In the genomic region with DNA sequence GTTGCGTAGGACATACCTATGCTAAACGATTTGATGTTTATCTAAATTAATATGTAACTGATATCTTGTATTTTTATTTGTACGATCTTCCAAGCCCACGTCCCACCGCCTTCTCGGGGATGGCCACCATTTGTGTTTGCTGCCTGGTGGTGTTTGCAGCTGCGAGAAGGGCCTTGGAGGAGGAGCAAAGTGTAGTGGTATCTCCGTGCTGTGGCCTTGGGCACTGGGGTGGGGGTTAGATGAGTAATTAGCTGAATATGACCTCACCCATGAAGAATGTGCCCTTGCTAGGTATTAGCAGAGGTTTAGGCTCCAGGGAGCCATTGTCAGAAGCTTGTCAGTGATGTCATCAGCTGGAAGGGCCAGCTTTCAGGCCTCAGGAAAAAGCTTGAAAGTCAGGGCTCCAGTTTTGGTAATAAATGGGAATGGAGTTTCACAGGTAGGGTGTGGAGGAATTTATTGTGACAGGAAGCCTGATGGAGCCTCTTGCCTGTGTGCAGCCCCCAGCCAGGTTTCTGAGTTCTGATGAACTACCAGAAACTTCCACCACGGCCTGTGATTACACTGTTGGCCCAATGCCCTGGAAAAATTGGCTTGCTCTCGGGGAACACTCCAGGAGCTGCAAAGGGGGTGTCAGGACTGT, we compare ENCODE assay signal across 9 cellular contexts. TPM values are rescaled to one million over a fixed set of nuclear protein-coding genes. Genes with fewer than 3 reads are reported as not detected.
A peak's percentile ranks its signal among the peaks of the same experiment; 100 is the strongest.
DNase-seq lines count a peak whose midpoint lies in the region; ATAC-seq lines count a peak whose summit lies in the region.
"Had no signal": no experiment of that assay in that cellular context is flagged by ENCODE, and none has a peak within 500 bp of the region (broad histone marks: within the 10 kb centered on the region; RNA-seq: fewer than 3 reads in every experiment).

No MANE protein-coding gene starts in this region.

- H3K9me3 Mint-ChIP-seq in CD8-positive, alpha-beta memory T cell, result no peaks in the 10 kb centered on the region

- peak overlapping the region in 3 of 8 donors; percentile 42 to 81 (median 76) for H3K27ac Mint-ChIP-seq in CD8-positive, alpha-beta memory T cell

- H3K27ac ChIP-seq in muscle layer of colon (ENCODE audit: low read depth, low read length), result peak overlapping the region; percentile 71
- H3K27ac ChIP-seq in CD8-positive, alpha-beta memory T cell (ENCODE audit: low read depth, low read length), result no peak overlapping the region
- H3K27ac ChIP-seq: neutrophil had no signal

- peaks cover 0 to 1% (median 0%) of the 10 kb centered on the region in 3 donors for H3K36me3 Mint-ChIP-seq in CD8-positive, alpha-beta memory T cell

- H3K9ac ChIP-seq in muscle layer of colon (ENCODE audit: low read length), result peak overlapping the region; percentile 9

- H3K36me3 ChIP-seq in muscle layer of colon (ENCODE audit: insufficient read depth, low read length), result no peaks in the 10 kb centered on the region
- H3K36me3 ChIP-seq in CD8-positive, alpha-beta memory T cell (ENCODE audit: insufficient read depth, low read length), result no peaks in the 10 kb centered on the region
- H3K36me3 ChIP-seq: neutrophil had no signal

- DNase-seq in AG20443 (ENCODE audit: low spot score) (peak; percentile 60), NCI-H460 (ENCODE audit: extremely low read depth, low read depth) (peak; percentile 79), cerebellar nuclear complex (lab: John Stamatoyannopoulos, UW) (no peak), occipital lobe (lab: John Stamatoyannopoulos, UW) (no peak)
- no peak for DNase-seq in CD8-positive, alpha-beta memory T cell

- no peaks in the 10 kb centered on the region for H3K9me3 ChIP-seq in muscle layer of colon (ENCODE audit: low read length)
- H3K9me3 ChIP-seq in CD8-positive, alpha-beta memory T cell (ENCODE audit: low read length), result no peaks in the 10 kb centered on the region
- H3K9me3 ChIP-seq: neutrophil had no signal

- ATAC-seq in esophagus mucosa (peak; percentile 90), HG02798 (IDR thresholded peaks at IDR 0.05; ENCODE audit: poor library complexity, unreplicated experiment) (no peak)

- H3K27me3 Mint-ChIP-seq in CD8-positive, alpha-beta memory T cell, result peaks cover 0 to 2% of the 10 kb centered on the region in 2 donors

- no peak overlapping the region for H3K4me3 Mint-ChIP-seq in CD8-positive, alpha-beta memory T cell

- no peak overlapping the region for H3K4me3 ChIP-seq in muscle layer of colon (ENCODE audit: low read depth in 1 of 2, low read length in 2 of 2)
- H3K4me3 ChIP-seq in CD8-positive, alpha-beta memory T cell (ENCODE audit: low read length), result no peak overlapping the region

- peaks cover 71% of the 10 kb centered on the region for H3K4me1 ChIP-seq in muscle layer of colon (ENCODE audit: insufficient read depth, low read length)
- H3K4me1 ChIP-seq in CD8-positive, alpha-beta memory T cell (ENCODE audit: insufficient read depth, low read length), result no peaks in the 10 kb centered on the region

- CTCF ChIA-PET in CD8-positive, alpha-beta memory T cell (lab: Charles Lee), result no interaction called here

- POLR2A ChIA-PET in CD8-positive, alpha-beta memory T cell (lab: Charles Lee), result no interaction called here

- peaks cover 0 to 4% (median 0%) of the 10 kb centered on the region in 3 donors for H3K4me1 Mint-ChIP-seq in CD8-positive, alpha-beta memory T cell

- H3K27me3 ChIP-seq in muscle layer of colon (ENCODE audit: control insufficient read depth in 1 of 2, insufficient read depth in 2 of 2, low read length in 2 of 2), result no peaks in the 10 kb centered on the region
- no peaks in the 10 kb centered on the region for H3K27me3 ChIP-seq in CD8-positive, alpha-beta memory T cell (ENCODE audit: insufficient read depth, low read length, poor library complexity, severe bottlenecking)
- H3K27me3 ChIP-seq: neutrophil had no signal

RNA-seq across cellular contexts. Expression of a gene that starts 41.0 kb away (rescaled TPM):
- total RNA-seq in NCI-H460 (2014; rRNA removed; shearing (Covaris generic)), result 496 and 497 TPM in 2 replicates
- polyA plus RNA-seq in NCI-H460 (2014; cell fraction: nucleus; rRNA removed), result 621 and 673 TPM in 2 replicates
- total RNA-seq in esophagus mucosa (124 TPM), occipital lobe (27.6 TPM)
- 10 to 100 TPM; 11.5 to 12.8 TPM for total RNA-seq in CD8-positive, alpha-beta memory T cell
- 12.2 TPM for polyA plus RNA-seq in CD8-positive, alpha-beta memory T cell

Comparison
In these comparisons a context has a peak if more than half of its experiments do, and no peak if none do; other contexts are left out.
1. DNase-seq: peak in AG20443 (single experiment) and NCI-H460 (single experiment); none in cerebellar nuclear complex (0 of 2), CD8-positive, alpha-beta memory T cell (0 of 5) and occipital lobe (single experiment).